Comparison of ENCODE assay signal across 11 cellular contexts in genomic region chr6:31586596-31586995, GRCh38. TPM values are rescaled to one million over a fixed set of nuclear protein-coding genes. Genes with fewer than 3 reads are reported as not detected.
DNase-seq lines count a peak whose midpoint lies in the region; ATAC-seq, FAIRE-seq and TF ChIP-seq lines count a peak whose summit lies in the region.
"Had no signal": no experiment of that assay in that cellular context is flagged by ENCODE, and none has a peak within 500 bp of the region (broad histone marks: within the 10 kb centered on the region; RNA-seq: fewer than 3 reads in every experiment).

No MANE protein-coding gene starts in this region.

- no peaks in the 10 kb centered on the region for H3K9me2 ChIP-seq in GM23338 (ENCODE audit: insufficient read depth)

- H3K4me1 Mint-ChIP-seq in activated CD4-positive, alpha-beta memory T cell treated with anti-CD3 and anti-CD28 coated beads for 36 hours (ENCODE audit: low read depth), result peaks cover 63% of the 10 kb centered on the region
- H3K4me1 Mint-ChIP-seq in GM23338, result peaks cover 14% of the 10 kb centered on the region

- TF ChIP-seq CTCF in left lung (IDR thresholded peaks at IDR 0.05) (no peak), GM23338 (conservative IDR thresholded peaks at IDR 0.05; ENCODE audit: low read depth in 2 of 2) (no peak)

- peaks cover 8% of the 10 kb centered on the region for H3K36me3 Mint-ChIP-seq in activated CD4-positive, alpha-beta memory T cell treated with anti-CD3 and anti-CD28 coated beads for 36 hours
- H3K36me3 Mint-ChIP-seq in GM23338 (ENCODE audit: low read depth), result no peaks in the 10 kb centered on the region; the same call in 2 of the 3 replicates

- CTCF ChIA-PET in activated CD4-positive, alpha-beta memory T cell treated with anti-CD3 and anti-CD28 coated beads for 36 hours (lab: Charles Lee), result interaction anchor here (0.8 to 28.8 kb wide), 7 partner anchors 5 to 205 kb away, joined by 3 to 1658 read pairs (median 95); partner anchors contain the start of genes ATP6V1G2, DDX39B, GPANK1 and LST1

- H3K4me2 ChIP-seq in BLaER1 (peak overlapping the region; percentile 88), GM23338 (no peak overlapping the region)

- H4K20me1 ChIP-seq in BLaER1, result no peaks in the 10 kb centered on the region
- no peaks in the 10 kb centered on the region for H4K20me1 ChIP-seq in GM23338 (replicated peaks; ENCODE audit: insufficient read depth)

- H3K27ac ChIP-seq in BLaER1, result peak overlapping the region; percentile 84
- peak overlapping the region; percentile 53 to 92 for H3K27ac ChIP-seq in left lung
- no peak overlapping the region for H3K27ac ChIP-seq in GM23338 (ENCODE audit: low read depth)
- H3K27ac ChIP-seq: parathyroid adenoma had no signal

- H3K79me2 ChIP-seq in GM23338 (replicated peaks; ENCODE audit: insufficient read depth), result no peaks in the 10 kb centered on the region
- H3K79me2 ChIP-seq: parathyroid adenoma had no signal

- FAIRE-seq in urothelium cell line (lab: Jason Lieb, UNC), result no peak

- no peaks in the 10 kb centered on the region for H3K27me3 ChIP-seq in BLaER1
- H3K27me3 ChIP-seq in left lung, result no peaks in the 10 kb centered on the region
- H3K27me3 ChIP-seq in GM23338 (ENCODE audit: insufficient read depth), result peaks cover 6% of the 10 kb centered on the region

- peak; percentile 84 for DNase-seq in Jurkat, Clone E6-1 (ENCODE audit: low read depth, low spot score)
- peak; percentile 36 for DNase-seq in activated CD4-positive, alpha-beta memory T cell treated with anti-CD3 and anti-CD28 coated beads for 36 hours
- DNase-seq in left lung, result peak; percentile 62 to 82
- no peak for DNase-seq in effector CD8-positive, alpha-beta T cell (lab: John Stamatoyannopoulos, UW)
- no peak for DNase-seq in urothelium cell line (ENCODE audit: low spot score)
- no peak for DNase-seq in GM23338 (ENCODE audit: low spot score)
- DNase-seq in DMS53 (lab: John Stamatoyannopoulos, UW), result no peak
- DNase-seq: Caco-2, NCI-H2029 had no signal

- peak overlapping the region; percentile 72 for H3K4me3 Mint-ChIP-seq in activated CD4-positive, alpha-beta memory T cell treated with anti-CD3 and anti-CD28 coated beads for 36 hours
- H3K4me3 Mint-ChIP-seq in GM23338, result no peak overlapping the region

- no peaks in the 10 kb centered on the region for H3K36me3 ChIP-seq in BLaER1
- H3K36me3 ChIP-seq in left lung, result no peaks in the 10 kb centered on the region
- no peaks in the 10 kb centered on the region for H3K36me3 ChIP-seq in GM23338 (ENCODE audit: insufficient read depth)

- intact Hi-C loops in activated CD4-positive, alpha-beta memory T cell treated with anti-CD3 and anti-CD28 coated beads for 36 hours (cut with micrococcal nuclease), result no loop called here
- intact Hi-C loops in left lung (cut with DNase I), result no loop called here

- no peaks in the 10 kb centered on the region for H3K27me3 Mint-ChIP-seq in activated CD4-positive, alpha-beta memory T cell treated with anti-CD3 and anti-CD28 coated beads for 36 hours
- peaks cover 20% of the 10 kb centered on the region for H3K27me3 Mint-ChIP-seq in GM23338 (ENCODE audit: insufficient read depth, low read depth, poor library complexity)

- peak overlapping the region; percentile 51 for H3K9ac ChIP-seq in BLaER1
- H3K9ac ChIP-seq: parathyroid adenoma had no signal

- peak overlapping the region; percentile 89 for H3K27ac Mint-ChIP-seq in activated CD4-positive, alpha-beta memory T cell treated with anti-CD3 and anti-CD28 coated beads for 36 hours
- no peak overlapping the region for H3K27ac Mint-ChIP-seq in GM23338

- H3K9me3 ChIP-seq in BLaER1 (no peaks in the 10 kb centered on the region), left lung (no peaks in the 10 kb centered on the region)
- H3K9me3 ChIP-seq: Caco-2 had no signal

- H3K4me1 ChIP-seq in BLaER1 (peaks cover 74% of the 10 kb centered on the region), left lung (peaks cover 0 to 66% of the 10 kb centered on the region in 2 donors), GM23338 (ENCODE audit: insufficient read depth) (peaks cover 4% of the 10 kb centered on the region; the same call in 1 of the 2 replicates)
- H3K4me1 ChIP-seq: Caco-2, parathyroid adenoma had no signal

- no peaks in the 10 kb centered on the region for H3K9me3 Mint-ChIP-seq in activated CD4-positive, alpha-beta memory T cell treated with anti-CD3 and anti-CD28 coated beads for 36 hours
- H3K9me3 Mint-ChIP-seq in GM23338, result no peaks in the 10 kb centered on the region

- H3K4me3 ChIP-seq in BLaER1 (peak overlapping the region; percentile 27; the same call in 1 of the 2 replicates), left lung (peak overlapping the region in 1 of 2 donors; percentile 53), GM23338 (no peak overlapping the region)
- H3K4me3 ChIP-seq in Jurkat, Clone E6-1 (ENCODE audit: low read length), result peak overlapping the region; percentile 2

- POLR2A ChIA-PET in activated CD4-positive, alpha-beta memory T cell treated with anti-CD3 and anti-CD28 coated beads for 36 hours (lab: Charles Lee), result interaction anchor here (0.9 to 18.2 kb wide), 4 partner anchors 15 to 57 kb away, joined by 3 to 259 read pairs (median 6); partner anchors contain the start of genes DDX39B, LTA and TNF

- H3F3A ChIP-seq in GM23338 (replicated peaks; ENCODE audit: low read depth), result no peaks in the 10 kb centered on the region

- ATAC-seq in left lung (peak; percentile 62), GM23338 (no peak)

- H2AFZ ChIP-seq in GM23338, result no peak overlapping the region
- H2AFZ ChIP-seq: parathyroid adenoma had no signal

TF ChIP-seq in GM23338, 12 proteins besides CTCF, POLR2A, EP300 and RAD21 (continues in another document):
- no peak for TF ChIP-seq ETS1 (IDR thresholded peaks at IDR 0.05)
- TF ChIP-seq NANOG (IDR thresholded peaks at IDR 0.05; ENCODE audit: borderline replicate concordance), result no peak

RNA-seq across cellular contexts. Expression of gene LST1, which starts 0.5 kb away (rescaled TPM):
- polyA plus RNA-seq in Jurkat, Clone E6-1 (2012; ENCODE audit: insufficient read depth, insufficient read length), result 18.1 TPM
- 10 to 100 TPM; 15.7 to 16.9 TPM for total RNA-seq in activated CD4-positive, alpha-beta memory T cell treated with anti-CD3 and anti-CD28 coated beads for 36 hours
- total RNA-seq in left lung, result 10 to 100 TPM; 32.7 to 95.1 TPM
- total RNA-seq in GM23338 (2014; rRNA removed; shearing (Covaris generic)), result not detected in 2 replicates
- 0.37 TPM in 1 of 2 replicates, not detected in the other for polyA plus RNA-seq in GM23338 (2016; fragmentation: Nextera tagmentation; extraction: Ambion mirVana)
- total RNA-seq: Caco-2 had no signal

RNA-seq across cellular contexts. Expression of gene LTB, which starts 4.4 kb away (rescaled TPM):
- polyA plus RNA-seq in Jurkat, Clone E6-1 (2012; ENCODE audit: insufficient read depth, insufficient read length), result 10.3 TPM
- total RNA-seq in activated CD4-positive, alpha-beta memory T cell treated with anti-CD3 and anti-CD28 coated beads for 36 hours, result 100 to 1,000 TPM; 161 to 164 TPM
- total RNA-seq in left lung, result 10 to 100 TPM; 10.3 to 13.7 TPM
- not detected in 2 replicates for total RNA-seq in GM23338 (2014; rRNA removed; shearing (Covaris generic))
- polyA plus RNA-seq in GM23338 (2016; fragmentation: Nextera tagmentation; extraction: Ambion mirVana), result 0.83 and 1.7 TPM in 2 replicates
- total RNA-seq: Caco-2 had no signal

RNA-seq across cellular contexts. Expression of gene NCR3, which starts 6.2 kb away (rescaled TPM):
- 2.9 TPM for polyA plus RNA-seq in Jurkat, Clone E6-1 (2012; ENCODE audit: insufficient read depth, insufficient read length)
- 10 to 100 TPM; 11.7 to 12.2 TPM for total RNA-seq in activated CD4-positive, alpha-beta memory T cell treated with anti-CD3 and anti-CD28 coated beads for 36 hours
- 1 to 10 TPM in 1 of 2 donors, under 1 TPM in 1; 0.67 to 1.5 TPM for total RNA-seq in left lung
- total RNA-seq in GM23338 (2014; rRNA removed; shearing (Covaris generic)), result not detected in 2 replicates
- polyA plus RNA-seq in GM23338 (2016; fragmentation: Nextera tagmentation; extraction: Ambion mirVana), result not detected in 2 replicates
- total RNA-seq: Caco-2 had no signal

RNA-seq across cellular contexts. Expression of gene TNF, which starts 11.2 kb away (rescaled TPM):
- not detected for polyA plus RNA-seq in Jurkat, Clone E6-1 (2012; ENCODE audit: insufficient read depth, insufficient read length)
- total RNA-seq in activated CD4-positive, alpha-beta memory T cell treated with anti-CD3 and anti-CD28 coated beads for 36 hours, result 100 to 1,000 TPM; 165 to 167 TPM
- total RNA-seq in left lung, result 10 to 100 TPM in 1 of 2 donors, under 1 TPM in 1; 0.29 to 10.4 TPM
- total RNA-seq in GM23338 (2014; rRNA removed; shearing (Covaris generic)), result not detected in 2 replicates
- polyA plus RNA-seq in GM23338 (2016; fragmentation: Nextera tagmentation; extraction: Ambion mirVana), result 0.11 TPM in 1 of 2 replicates, not detected in the other
- total RNA-seq: Caco-2 had no signal

RNA-seq across cellular contexts. Expression of gene LTA, which starts 14.5 kb away (rescaled TPM):
- 6.4 TPM for polyA plus RNA-seq in Jurkat, Clone E6-1 (2012; ENCODE audit: insufficient read depth, insufficient read length)
- 100 to 1,000 TPM; 696 to 733 TPM for total RNA-seq in activated CD4-positive, alpha-beta memory T cell treated with anti-CD3 and anti-CD28 coated beads for 36 hours
- total RNA-seq in left lung, result under 1 TPM; 0.17 to 0.65 TPM
- total RNA-seq in GM23338 (2014; rRNA removed; shearing (Covaris generic)), result not detected in 2 replicates
- polyA plus RNA-seq in GM23338 (2016; fragmentation: Nextera tagmentation; extraction: Ambion mirVana), result not detected in 2 replicates
- total RNA-seq: Caco-2 had no signal

Comparison
In these comparisons a context has a peak if more than half of its experiments do, and no peak if none do; other contexts are left out.
1. DNase-seq: peak in Jurkat, Clone E6-1 (single experiment), activated CD4-positive, alpha-beta memory T cell treated with anti-CD3 and anti-CD28 coated beads for 36 hours (single experiment) and left lung (2 of 2); none in effector CD8-positive, alpha-beta T cell (single experiment), urothelium cell line (single experiment), GM23338 (single experiment) and DMS53 (single experiment).
2. RNA of gene LST1, which starts 0.5 kb away (total RNA-seq): 32.7 to 95.1 TPM in left lung and 15.7 to 16.9 TPM in activated CD4-positive, alpha-beta memory T cell treated with anti-CD3 and anti-CD28 coated beads for 36 hours; not detected in GM23338; every median in the first group is over 10 times any median in the second.
3. RNA of gene LTB, which starts 4.4 kb away (total RNA-seq): 161 to 164 TPM in activated CD4-positive, alpha-beta memory T cell treated with anti-CD3 and anti-CD28 coated beads for 36 hours and 10.3 to 13.7 TPM in left lung; not detected in GM23338; every median in the first group is over 10 times any median in the second.
4. RNA of gene NCR3, which starts 6.2 kb away (total RNA-seq): 11.7 to 12.2 TPM in activated CD4-positive, alpha-beta memory T cell treated with anti-CD3 and anti-CD28 coated beads for 36 hours; 0.67 to 1.5 TPM in left lung and not detected in GM23338; every median in the first group is over 4 times any median in the second.